Comparison of ENCODE assay signal across 9 cellular contexts in genomic region chr6:51753635-51754034, GRCh38.
DNase-seq lines count a peak whose midpoint lies in the region; ATAC-seq, FAIRE-seq and TF ChIP-seq lines count a peak whose summit lies in the region.
"Had no signal": no experiment of that assay in that cellular context is flagged by ENCODE, and none has a peak within 500 bp of the region (broad histone marks: within the 10 kb centered on the region; RNA-seq: fewer than 3 reads in every experiment).

No MANE protein-coding gene starts in this region.

- H3K4me2 ChIP-seq in Karpas-422 (ENCODE audit: low read depth, low read length, poor library complexity, severe bottlenecking) = no peak overlapping the region
- no peak overlapping the region for H3K4me2 ChIP-seq in H1 (ENCODE audit: insufficient read depth in 1 of 2, low read depth in 2 of 2, low read length in 2 of 2)
- no peak overlapping the region for H3K4me2 ChIP-seq in smooth muscle cell

- H3K9me3 ChIP-seq in Karpas-422 (ENCODE audit: low read length) (no peaks in the 10 kb centered on the region), H1 (ENCODE audit: insufficient read depth in 2 of 2, low read depth in 1 of 2, low read length in 1 of 2) (no peaks in the 10 kb centered on the region), smooth muscle cell (replicated peaks; ENCODE audit: low read depth) (no peaks in the 10 kb centered on the region)

- peak; percentile 90 for FAIRE-seq in H1 (lab: Jason Lieb, UNC)

- H3K14ac ChIP-seq in H1 (ENCODE audit: insufficient read length) = no peak overlapping the region

- no peaks in the 10 kb centered on the region for H3K27me3 ChIP-seq in Karpas-422 (ENCODE audit: low read length)
- no peaks in the 10 kb centered on the region for H3K27me3 ChIP-seq in H1 (replicated peaks in 1 of 4; ENCODE audit: control insufficient read depth in 3 of 4, extremely low read depth in 1 of 4, insufficient read depth in 3 of 4, low read length in 3 of 4)
- no peaks in the 10 kb centered on the region for H3K27me3 ChIP-seq in smooth muscle cell (ENCODE audit: low read depth)

- no peak overlapping the region for H3K56ac ChIP-seq in H1 (replicated peaks; ENCODE audit: insufficient read length, low read depth, low read length)

- H3K4me1 ChIP-seq in Karpas-422 (ENCODE audit: low read length) = no peaks in the 10 kb centered on the region
- H3K4me1 ChIP-seq in H1 (replicated peaks in 1 of 4; ENCODE audit: control insufficient read depth in 3 of 4, insufficient read depth in 4 of 4, low read length in 3 of 4) = no peaks in the 10 kb centered on the region
- no peaks in the 10 kb centered on the region for H3K4me1 ChIP-seq in smooth muscle cell (ENCODE audit: low read depth)

- H4K5ac ChIP-seq in H1 (ENCODE audit: insufficient read length, low read depth, low read length) = no peak overlapping the region

- no peaks in the 10 kb centered on the region for H3K79me1 ChIP-seq in H1 (ENCODE audit: low read depth, low read length)

- H3K4ac ChIP-seq in H1 (replicated peaks; ENCODE audit: insufficient read length, low read depth, low read length) = no peak overlapping the region

- CTCF ChIA-PET in H1 (lab: Charles Lee; ENCODE audit: partially characterized antibody) = interaction anchor here (0.7 to 3.4 kb wide), 42 partner anchors 8 to 936 kb away, joined by 3 to 17 read pairs (median 4); no protein-coding TSS in a partner anchor

- H2AK5ac ChIP-seq in H1 (ENCODE audit: low read depth, low read length) = no peak overlapping the region

- H3K9ac ChIP-seq in Karpas-422 (ENCODE audit: low read length) (no peak overlapping the region), H1 (replicated peaks in 1 of 4; ENCODE audit: extremely low read depth in 1 of 4, low read depth in 3 of 4, low read length in 3 of 4) (no peak overlapping the region), smooth muscle cell (ENCODE audit: low read depth) (no peak overlapping the region)

- H3K79me2 ChIP-seq in Karpas-422 (ENCODE audit: low read length) = no peaks in the 10 kb centered on the region
- no peaks in the 10 kb centered on the region for H3K79me2 ChIP-seq in H1 (ENCODE audit: control insufficient read depth in 1 of 2, insufficient read depth in 2 of 2, low read length in 2 of 2)
- no peaks in the 10 kb centered on the region for H3K79me2 ChIP-seq in smooth muscle cell (ENCODE audit: low read depth)

- no peak overlapping the region for H2BK5ac ChIP-seq in H1 (ENCODE audit: low read depth, low read length)

- peak; percentile 71 to 96 (median 94) for TF ChIP-seq CTCF in H1 (IDR thresholded peaks at IDR 0.05; ENCODE audit: control extremely low read depth in 1 of 3, insufficient read depth in 1 of 3, low read depth in 1 of 3, low read length in 3 of 3)
- TF ChIP-seq CTCF in smooth muscle cell (IDR thresholded peaks at IDR 0.05; ENCODE audit: borderline replicate concordance, insufficient read depth, poor library complexity, severe bottlenecking) = peak; percentile 49

- POLR2A ChIA-PET in H1 (lab: Charles Lee; ENCODE audit: partially characterized antibody) = interaction anchor here (0.6 kb wide), 1 partner anchor 936 kb away, joined by 3 read pairs; no protein-coding TSS in a partner anchor

- no peak overlapping the region for H2BK120ac ChIP-seq in H1 (replicated peaks; ENCODE audit: low read depth, low read length)

- no peak overlapping the region for H3K4me3 ChIP-seq in Karpas-422 (ENCODE audit: low read length)
- H3K4me3 ChIP-seq in H1 (ENCODE audit: extremely low read depth in 1 of 4, insufficient read depth in 2 of 4, low read depth in 3 of 4, low read length in 4 of 4) = no peak overlapping the region
- H3K4me3 ChIP-seq in smooth muscle cell = no peak overlapping the region

- no peak overlapping the region for H2BK15ac ChIP-seq in H1 (ENCODE audit: low read length)

- H3K18ac ChIP-seq in H1 (ENCODE audit: extremely low read depth, low read length) = no peak overlapping the region

- no peaks in the 10 kb centered on the region for H3K23me2 ChIP-seq in H1 (ENCODE audit: low read depth, low read length)

- ATAC-seq in GM21717 (IDR thresholded peaks at IDR 0.05; ENCODE audit: unreplicated experiment) = no peak

- no peak overlapping the region for H2BK20ac ChIP-seq in H1 (ENCODE audit: low read length)

- WGBS in H1 (ENCODE audit: extremely low coverage in 1 of 2, insufficient coverage in 1 of 2, insufficient read length in 1 of 2, insufficient replicate concordance in 2 of 2, low coverage in 1 of 2, low lambda C conversion rate in 2 of 2, missing lambda C conversion rate in 1 of 2), 2 experiments = 18% methylated on average over 6 of the region's 6 CpGs; no CpG with 5 or more reads in 1 of the 2 experiments
- whole genome bisulfite sequencing in smooth muscle cell (ENCODE audit: low lambda C conversion rate) = 28% methylated on average over 6 of the region's 6 CpGs

- H3K36me3 ChIP-seq in Karpas-422 (ENCODE audit: insufficient read depth, low read length) (no peaks in the 10 kb centered on the region), H1 (ENCODE audit: control insufficient read depth in 2 of 4, insufficient read depth in 4 of 4, low read length in 3 of 4) (no peaks in the 10 kb centered on the region), smooth muscle cell (ENCODE audit: low read depth) (no peaks in the 10 kb centered on the region)

- TF ChIP-seq POLR2A in H1 (IDR thresholded peaks at IDR 0.05; ENCODE audit: control extremely low read depth in 1 of 2, low read depth in 2 of 2, low read length in 2 of 2) = no peak

- H3K23ac ChIP-seq in H1 (ENCODE audit: insufficient read length) = no peak overlapping the region

- no peak overlapping the region for H2BK12ac ChIP-seq in H1 (ENCODE audit: low read depth, low read length)

- H2AFZ ChIP-seq in Karpas-422 (ENCODE audit: low read length) (no peak overlapping the region), H1 (ENCODE audit: low read length) (peak overlapping the region; percentile 66; the same call in 1 of the 2 replicates), smooth muscle cell (ENCODE audit: low read depth) (no peak overlapping the region)

- H3K9me2 ChIP-seq in Karpas-422 (replicated peaks; ENCODE audit: insufficient read depth, low read length) = no peaks in the 10 kb centered on the region

- no peak for TF ChIP-seq EP300 in H1 (IDR thresholded peaks at IDR 0.05; ENCODE audit: borderline replicate concordance in 1 of 2, low read depth in 2 of 2, low read length in 2 of 2)

- TF ChIP-seq RAD21 in H1 (IDR thresholded peaks at IDR 0.05 in 1 of 2, conservative IDR thresholded peaks at IDR 0.05 in 1 of 2; ENCODE audit: low read depth in 2 of 2, low read length in 2 of 2) = peak; percentile 79 to 84

- H3F3A ChIP-seq in smooth muscle cell (ENCODE audit: low read depth) = no peaks in the 10 kb centered on the region

- H4K8ac ChIP-seq in H1 (ENCODE audit: extremely low read depth, insufficient read depth, low read length) = no peak overlapping the region

- H4K91ac ChIP-seq in H1 (replicated peaks; ENCODE audit: insufficient read length, low read length) = no peak overlapping the region

- no peaks in the 10 kb centered on the region for H4K20me1 ChIP-seq in Karpas-422 (ENCODE audit: insufficient read depth, low read depth, low read length)
- no peaks in the 10 kb centered on the region for H4K20me1 ChIP-seq in H1 (replicated peaks in 1 of 2; ENCODE audit: control insufficient read depth in 1 of 2, insufficient read depth in 2 of 2, low read length in 2 of 2)
- H4K20me1 ChIP-seq in smooth muscle cell (ENCODE audit: low read depth) = no peaks in the 10 kb centered on the region

- DNase-seq in activated CD4-positive, alpha-beta T cell treated with anti-CD3 and anti-CD28 coated beads for 48 hours = peak; percentile 13
- DNase-seq in activated CD4-positive, alpha-beta T cell treated with anti-CD3 and anti-CD28 coated beads, Interleukin-2, amount 50 U/mL, for 4 hours = no peak
- peak; percentile 78 for DNase-seq in Karpas-422
- peak; percentile 39 to 82 for DNase-seq in H1 (ENCODE audit: low read depth in 1 of 2, low spot score in 2 of 2)
- no peak for DNase-seq in smooth muscle cell (lab: John Stamatoyannopoulos, UW; ENCODE audit: unreplicated experiment)
- no peak for DNase-seq in GM19238 (ENCODE audit: insufficient read length, low spot score)
- no peak for DNase-seq in mesenteric fat pad (ENCODE audit: low spot score)
- DNase-seq: foreskin melanocyte had no signal

- no peak overlapping the region for H3K27ac ChIP-seq in Karpas-422 (ENCODE audit: low read length)
- no peak overlapping the region for H3K27ac ChIP-seq in H1 (ENCODE audit: low read depth, low read length)
- H3K27ac ChIP-seq in smooth muscle cell (ENCODE audit: low read depth) = no peak overlapping the region

TF ChIP-seq in H1, 55 proteins besides CTCF, POLR2A, EP300 and RAD21:
- TF ChIP-seq BACH1 (IDR thresholded peaks at IDR 0.05; ENCODE audit: low read length) = peak; percentile 9; the same call in 1 of the 2 replicates
- no peak for TF ChIP-seq TEAD4 (IDR thresholded peaks at IDR 0.05; ENCODE audit: low read depth, low read length)
- no peak for TF ChIP-seq CEBPB (IDR thresholded peaks at IDR 0.05; ENCODE audit: low read depth, low read length)
- no peak for TF ChIP-seq SAP30 (IDR thresholded peaks at IDR 0.05; ENCODE audit: insufficient read depth, insufficient replicate concordance, low read length)
- no peak for TF ChIP-seq USF2 (IDR thresholded peaks at IDR 0.05; ENCODE audit: low read length)
- no peak for TF ChIP-seq CHD2 (IDR thresholded peaks at IDR 0.05; ENCODE audit: low read length)

Comparison
In these comparisons a context has a peak if more than half of its experiments do, and no peak if none do; other contexts are left out.
1. DNase-seq: peak in activated CD4-positive, alpha-beta T cell treated with anti-CD3 and anti-CD28 coated beads for 48 hours (single experiment), Karpas-422 (single experiment) and H1 (2 of 2); none in activated CD4-positive, alpha-beta T cell treated with anti-CD3 and anti-CD28 coated beads, Interleukin-2, amount 50 U/mL, for 4 hours (0 of 2), smooth muscle cell (single experiment), GM19238 (single experiment) and mesenteric fat pad (single experiment).